In genomic region chr6:34425132-34425497, GRCh38 we compare ENCODE assay signal across 8 cellular contexts. TPM values are rescaled to one million over a fixed set of nuclear protein-coding genes. Genes with fewer than 3 reads are reported as not detected.
DNase-seq lines count a peak whose midpoint lies in the region; ATAC-seq, FAIRE-seq and TF ChIP-seq lines count a peak whose summit lies in the region.

No MANE protein-coding gene starts in this region.

- peaks cover 13% of the 10 kb centered on the region for H3K36me3 Mint-ChIP-seq in memory B cell

- no peaks in the 10 kb centered on the region for H3K9me3 Mint-ChIP-seq in memory B cell

- peaks cover 12% of the 10 kb centered on the region for H3K4me1 Mint-ChIP-seq in memory B cell

- H3K27me3 ChIP-seq in HUES64 (ENCODE audit: insufficient read depth, low read length) = no peaks in the 10 kb centered on the region
- H3K27me3 ChIP-seq in vagina = no peaks in the 10 kb centered on the region

- ATAC-seq in A549 (no peak), memory B cell (ENCODE audit: low read depth) (no peak)
- no peak for ATAC-seq in activated CD4-positive, CD25-positive, alpha-beta regulatory T cell treated with anti-CD3 and anti-CD28 coated beads, Interleukin-2, amount 50 U/mL, for 24 hours

- peak overlapping the region; percentile 100 for H3K9ac ChIP-seq in HUES64 (ENCODE audit: low read depth, low read length)

- TF ChIP-seq CTCF in A549 (IDR thresholded peaks at IDR 0.05) (no peak), astrocyte of the cerebellum (IDR thresholded peaks at IDR 0.05; ENCODE audit: low read depth, low read length, missing control alignments) (no peak), vagina (IDR thresholded peaks at IDR 0.05) (no peak)

- H3K4me3 Mint-ChIP-seq in memory B cell = peak overlapping the region; percentile 97

- no peaks in the 10 kb centered on the region for H3K27me3 Mint-ChIP-seq in memory B cell

- H3K4me1 ChIP-seq in A549 (peaks cover 25% of the 10 kb centered on the region), HUES64 (ENCODE audit: insufficient read depth, low read length) (peaks cover 8% of the 10 kb centered on the region; the same call in 1 of the 2 replicates), vagina (peaks cover 38% of the 10 kb centered on the region)

- DNase-seq in A549 (ENCODE audit: low read depth in 1 of 2, low spot score in 1 of 2) (no peak), astrocyte of the cerebellum (ENCODE audit: low read depth) (no peak), memory B cell (ENCODE audit: low spot score in 2 of 2) (peak in 1 of 2 donors; percentile 9), vagina (ENCODE audit: extremely low spot score in 2 of 2) (no peak), AG08395 (ENCODE audit: low spot score) (no peak), NCI-H69 (lab: John Stamatoyannopoulos, UW) (no peak)

- POLR2A ChIA-PET in A549 (lab: Yijun Ruan, JAX) = interaction anchor here (1.5 kb wide), 1 partner anchor 201 kb away, joined by 6 read pairs; no protein-coding TSS in a partner anchor

- TF ChIP-seq POLR2A in A549 (IDR thresholded peaks at IDR 0.05; ENCODE audit: low read length) (no peak), vagina (IDR thresholded peaks at IDR 0.05) (no peak)

- H3K27ac ChIP-seq in A549 = peak overlapping the region; percentile 92 to 94
- peak overlapping the region; percentile 84 for H3K27ac ChIP-seq in HUES64 (ENCODE audit: low read depth, low read length)
- peak overlapping the region; percentile 85 for H3K27ac ChIP-seq in vagina

- no peak for TF ChIP-seq RAD21 in A549 (conservative IDR thresholded peaks at IDR 0.05 in 1 of 2, IDR thresholded peaks at IDR 0.05 in 1 of 2)

- H3K4me3 ChIP-seq in A549 (peak overlapping the region; percentile 97), HUES64 (ENCODE audit: low read length) (peak overlapping the region; percentile 98), astrocyte of the cerebellum (ENCODE audit: low read depth, low read length) (peak overlapping the region; percentile 97), vagina (peak overlapping the region; percentile 64 to 90)

- CTCF ChIA-PET in A549 (lab: Yijun Ruan, JAX) = interaction anchor here (1.0 to 2.4 kb wide), 2 partner anchors 10 to 181 kb away, joined by 3 to 13 read pairs; no protein-coding TSS in a partner anchor

- H3K27ac Mint-ChIP-seq in memory B cell = peak overlapping the region; percentile 97

- H3K9me3 ChIP-seq in A549 = no peaks in the 10 kb centered on the region
- no peaks in the 10 kb centered on the region for H3K9me3 ChIP-seq in HUES64 (ENCODE audit: insufficient read depth, low read depth, low read length)
- H3K9me3 ChIP-seq in vagina = no peaks in the 10 kb centered on the region

- WGBS in A549 (ENCODE audit: missing lambda C conversion rate) = 0% methylated on average over 6 of the region's 10 CpGs
- 8% methylated on average over 10 of the region's 10 CpGs for WGBS in HUES64

- TF ChIP-seq EP300 in A549 (IDR thresholded peaks at IDR 0.05) = no peak

- H3K4me2 ChIP-seq in A549 = peak overlapping the region; percentile 84

- in situ Hi-C loops in astrocyte of the cerebellum (cut with HindIII; ENCODE audit: low sequenced_read_pairs) = no loop called here

- intact Hi-C loops in vagina (cut with DNase I) = no loop called here

- no peak for FAIRE-seq in A549 (lab: Jason Lieb, UNC)

- H3K36me3 ChIP-seq in HUES64 (ENCODE audit: insufficient read depth, low read length) (peaks cover 53% of the 10 kb centered on the region), vagina (peaks cover 8 to 48% of the 10 kb centered on the region in 2 donors)

TF ChIP-seq in A549, 52 proteins besides CTCF, POLR2A, EP300 and RAD21:
- TF ChIP-seq ZSCAN20 (CRISPR knock-in tag; IDR thresholded peaks at IDR 0.05) (no peak), HES2 (IDR thresholded peaks at IDR 0.05) (no peak), CBX8 (IDR thresholded peaks at IDR 0.05) (no peak), CHD2 (IDR thresholded peaks at IDR 0.05; ENCODE audit: low read length, partially characterized antibody) (no peak), PBX3 (IDR thresholded peaks at IDR 0.05) (no peak), GATA3 (IDR thresholded peaks at IDR 0.05; ENCODE audit: borderline replicate concordance) (no peak), ZFP36 (IDR thresholded peaks at IDR 0.05; ENCODE audit: borderline replicate concordance, partially characterized antibody) (no peak), USF2 (IDR thresholded peaks at IDR 0.05) (no peak), CBX2 (IDR thresholded peaks at IDR 0.05; ENCODE audit: borderline replicate concordance, low read depth) (no peak), MYC (IDR thresholded peaks at IDR 0.05; ENCODE audit: borderline replicate concordance, low read length) (no peak), PHF8 (IDR thresholded peaks at IDR 0.05; ENCODE audit: borderline replicate concordance, low read depth) (no peak), MAX (IDR thresholded peaks at IDR 0.05) (no peak), FOSL2 (IDR thresholded peaks at IDR 0.05) (no peak), FOSL2 (CRISPR knock-in tag; IDR thresholded peaks at IDR 0.05) (no peak), ATOH8 (CRISPR knock-in tag; IDR thresholded peaks at IDR 0.05; ENCODE audit: low read depth) (no peak), HDAC2 (IDR thresholded peaks at IDR 0.05) (no peak), KDM1A (IDR thresholded peaks at IDR 0.05; ENCODE audit: low read depth) (no peak), HEYL (CRISPR knock-in tag; IDR thresholded peaks at IDR 0.05) (no peak), NPAS2 (CRISPR knock-in tag; IDR thresholded peaks at IDR 0.05; ENCODE audit: borderline replicate concordance) (no peak)

RNA-seq across cellular contexts. Expression of gene RPS10, which starts 0.8 kb away (rescaled TPM):
- polyA plus RNA-seq in A549 (2011; rRNA removed) (1,532 and 2,051 TPM in 2 replicates), A549 (2017; fragmentation: RNase III; extraction: RNeasy Plus Mini Kit Qiagen cat#74134 plus additional on column Dnase treatment) (1,701 to 1,783 TPM (median 1,732 TPM) in 3 replicates)
- 2,899 and 3,230 TPM in 2 replicates for polyA plus RNA-seq in A549 (2012; cell fraction: cytosol; rRNA removed)
- 1,476 and 2,150 TPM in 2 replicates for polyA plus RNA-seq in A549 (2012; cell fraction: nucleus; rRNA removed)
- polyA minus RNA-seq in A549 (2011; rRNA and poly(A)+ RNA removed) = 799 and 1,098 TPM in 2 replicates
- 2,257 TPM for polyA plus RNA-seq in HUES64 (2013, experiment 1 of 2)
- 2,287 TPM for polyA plus RNA-seq in HUES64 (2013, experiment 2 of 2)
- 2,671 TPM for total RNA-seq in vagina

RNA-seq across cellular contexts. Expression of gene NUDT3, which starts 32.6 kb away (rescaled TPM):
- polyA plus RNA-seq in A549 (2011; rRNA removed) (12.9 and 13.4 TPM in 2 replicates), A549 (2017; fragmentation: RNase III; extraction: RNeasy Plus Mini Kit Qiagen cat#74134 plus additional on column Dnase treatment) (5.2 to 5.6 TPM (median 5.5 TPM) in 3 replicates)
- 4.4 and 5.2 TPM in 2 replicates for polyA plus RNA-seq in A549 (2012; cell fraction: cytosol; rRNA removed)
- 3.1 and 4.6 TPM in 2 replicates for polyA plus RNA-seq in A549 (2012; cell fraction: nucleus; rRNA removed)
- polyA minus RNA-seq in A549 (2011; rRNA and poly(A)+ RNA removed) = 10.5 and 11.1 TPM in 2 replicates
- 16.7 TPM for polyA plus RNA-seq in HUES64 (2013, experiment 1 of 2)
- 17.7 TPM for polyA plus RNA-seq in HUES64 (2013, experiment 2 of 2)
- total RNA-seq in vagina = 27.0 TPM

RNA-seq across cellular contexts. Expression of gene PACSIN1, which starts 40.8 kb away (rescaled TPM):
- polyA plus RNA-seq in A549 (2011; rRNA removed) (0.30 and 0.33 TPM in 2 replicates), A549 (2017; fragmentation: RNase III; extraction: RNeasy Plus Mini Kit Qiagen cat#74134 plus additional on column Dnase treatment) (0.12 to 0.14 TPM (median 0.12 TPM) in 3 replicates)
- 0.10 and 0.11 TPM in 2 replicates for polyA plus RNA-seq in A549 (2012; cell fraction: cytosol; rRNA removed)
- 0.13 and 0.23 TPM in 2 replicates for polyA plus RNA-seq in A549 (2012; cell fraction: nucleus; rRNA removed)
- 0.24 and 0.25 TPM in 2 replicates for polyA minus RNA-seq in A549 (2011; rRNA and poly(A)+ RNA removed)
- 3.8 TPM for polyA plus RNA-seq in HUES64 (2013, experiment 1 of 2)
- polyA plus RNA-seq in HUES64 (2013, experiment 2 of 2) = 3.9 TPM
- total RNA-seq in vagina = 0.74 TPM
